12 cellular contexts compared by ENCODE assay signal in genomic region chr5:78638973-78639669, GRCh38. TPM values are rescaled to one million over a fixed set of nuclear protein-coding genes. Genes with fewer than 3 reads are reported as not detected.
DNase-seq lines count a peak whose midpoint lies in the region; ATAC-seq and TF ChIP-seq lines count a peak whose summit lies in the region.
"Had no signal": no experiment of that assay in that cellular context is flagged by ENCODE, and none has a peak within 500 bp of the region (broad histone marks: within the 10 kb centered on the region; RNA-seq: fewer than 3 reads in every experiment).

No MANE protein-coding gene starts in this region.

- H4K20me1 ChIP-seq in GM23248 (ENCODE audit: insufficient read depth) (no peaks in the 10 kb centered on the region), fibroblast of lung (ENCODE audit: control insufficient read depth, extremely low read depth, insufficient read depth, low read length) (no peaks in the 10 kb centered on the region)

- no peak overlapping the region for H2AFZ ChIP-seq in GM23248
- no peak overlapping the region for H2AFZ ChIP-seq in fibroblast of lung (ENCODE audit: low read length)

- H3K27me3 ChIP-seq in GM23248 (replicated peaks; ENCODE audit: insufficient read depth): no peaks in the 10 kb centered on the region
- H3K27me3 ChIP-seq in Peyer's patch: no peaks in the 10 kb centered on the region
- H3K27me3 ChIP-seq in fibroblast of lung (ENCODE audit: control insufficient read depth, insufficient read depth, low read length): no peaks in the 10 kb centered on the region
- H3K27me3 ChIP-seq in gastrocnemius medialis: no peaks in the 10 kb centered on the region

- H3K9me2 ChIP-seq in GM23248 (ENCODE audit: insufficient read depth): no peaks in the 10 kb centered on the region

- intact Hi-C loops in gastrocnemius medialis (cut with DNase I; ENCODE audit: low total_unique reads) (loop anchor here (5.0 kb wide), 1 partner anchor 42 kb away; no protein-coding TSS in a partner anchor), mucosa of descending colon (cut with DNase I, micrococcal nuclease) (no loop called here)

- H3K4me1 ChIP-seq in GM23248 (ENCODE audit: insufficient read depth): peaks cover 21% of the 10 kb centered on the region
- H3K4me1 ChIP-seq in Peyer's patch: peaks cover 0 to 63% (median 7%) of the 10 kb centered on the region in 4 donors
- H3K4me1 ChIP-seq in fibroblast of lung (ENCODE audit: control insufficient read depth, extremely low read depth, insufficient read depth, low read length): peaks cover 17% of the 10 kb centered on the region
- peaks cover 4 to 21% of the 10 kb centered on the region in 2 donors for H3K4me1 ChIP-seq in gastrocnemius medialis
- H3K4me1 ChIP-seq in mucosa of descending colon (ENCODE audit: low read depth): peaks cover 17% of the 10 kb centered on the region

- H3K36me3 ChIP-seq in GM23248 (ENCODE audit: low read depth) (no peaks in the 10 kb centered on the region), Peyer's patch (no peaks in the 10 kb centered on the region), fibroblast of lung (ENCODE audit: control insufficient read depth, insufficient read depth, low read length) (peaks cover 2% of the 10 kb centered on the region), gastrocnemius medialis (no peaks in the 10 kb centered on the region), mucosa of descending colon (ENCODE audit: low read depth) (no peaks in the 10 kb centered on the region)

- H3K4me2 ChIP-seq in GM23248 (ENCODE audit: unreplicated experiment): peak overlapping the region; percentile 68
- H3K4me2 ChIP-seq in fibroblast of lung (ENCODE audit: extremely low read depth, insufficient read depth, low read length): peak overlapping the region; percentile 37

- ATAC-seq in gastrocnemius medialis: no peak
- ATAC-seq in HG02970 (IDR thresholded peaks at IDR 0.05; ENCODE audit: low FRiP score, unreplicated experiment): no peak
- no peak for ATAC-seq in GM21717 (IDR thresholded peaks at IDR 0.05; ENCODE audit: unreplicated experiment)
- no peak for ATAC-seq in mucosa of descending colon
- ATAC-seq: stimulated activated naive CD8-positive, alpha-beta T cell treated with anti-CD3 and anti-CD28 coated beads, Interleukin-15, amount 100 ng/mL, for 72 hours had no signal

- H3K9me3 ChIP-seq in GM23248 (ENCODE audit: low read depth) (no peaks in the 10 kb centered on the region), Peyer's patch (no peaks in the 10 kb centered on the region), fibroblast of lung (ENCODE audit: control insufficient read depth, insufficient read depth, low read depth, low read length) (no peaks in the 10 kb centered on the region), gastrocnemius medialis (no peaks in the 10 kb centered on the region), mucosa of descending colon (no peaks in the 10 kb centered on the region)

- no peak for DNase-seq in GM23248
- no peak for DNase-seq in Peyer's patch
- no peak for DNase-seq in fibroblast of lung (ENCODE audit: low read depth in 2 of 2)
- DNase-seq in gastrocnemius medialis: no peak
- DNase-seq in mucosa of descending colon: no peak
- DNase-seq in CD1c-positive myeloid dendritic cell (ENCODE audit: extremely low spot score): no peak
- DNase-seq: activated CD4-positive, alpha-beta memory T cell treated with anti-CD3 and anti-CD28 coated beads, Interleukin-2, amount 10 ng/mL, durations not matched to agents 7 days and 5 days; CD4-positive, alpha-beta memory T cell; stimulated activated CD4-positive, alpha-beta T cell treated with anti-CD3 and anti-CD28 coated beads, Interleukin-2, amount 100 ng/mL, for 48 hours; stimulated activated naive CD8-positive, alpha-beta T cell treated with anti-CD3 and anti-CD28 coated beads, Interleukin-15, amount 100 ng/mL, for 72 hours had no signal

- H3K4me3 ChIP-seq in GM23248 (0 out of 2 replicates have a peak overlapping the region, but pooled peaks have one; percentile 17), Peyer's patch (no peak overlapping the region), fibroblast of lung (replicated peaks in 1 of 4; ENCODE audit: control extremely low read depth in 1 of 4, insufficient read depth in 1 of 4, low read depth in 3 of 4, low read length in 4 of 4) (no peak overlapping the region), gastrocnemius medialis (no peak overlapping the region), mucosa of descending colon (no peak overlapping the region)

- H3K79me2 ChIP-seq in GM23248 (ENCODE audit: insufficient read depth) (peaks cover 74% of the 10 kb centered on the region), fibroblast of lung (ENCODE audit: control insufficient read depth, insufficient read depth, low read length) (peaks cover 42% of the 10 kb centered on the region)

- in situ Hi-C loops in GM23248 (cut with MboI) (no loop called here), gastrocnemius medialis (cut with MboI; ENCODE audit: low sequenced_read_pairs in 4 of 4) (loop anchor here in 1 of 4 donors (25.0 kb wide), 1 partner anchor 102 kb away; no protein-coding TSS in a partner anchor)

- H3K9ac ChIP-seq in GM23248: peak overlapping the region; percentile 16; the same call in 1 of the 2 replicates
- H3K9ac ChIP-seq in fibroblast of lung (ENCODE audit: insufficient read depth, low read length): no peak overlapping the region

- TF ChIP-seq POLR2A in Peyer's patch (IDR thresholded peaks at IDR 0.05) (no peak), gastrocnemius medialis (IDR thresholded peaks at IDR 0.05) (no peak)

- peaks cover 27% of the 10 kb centered on the region for H3F3A ChIP-seq in GM23248 (ENCODE audit: insufficient read depth)

- peak overlapping the region; percentile 56 for H3K27ac ChIP-seq in GM23248
- peak overlapping the region in 3 of 4 donors; percentile 4 to 38 (median 34) for H3K27ac ChIP-seq in Peyer's patch
- H3K27ac ChIP-seq in fibroblast of lung (ENCODE audit: insufficient read depth, low read length): peak overlapping the region; percentile 66
- peak overlapping the region in 3 of 4 donors; percentile 19 to 43 (median 28) for H3K27ac ChIP-seq in gastrocnemius medialis

- 52 to 59% methylated on average over 4 of the region's 4 CpGs for WGBS in GM23248 (ENCODE audit: low coverage in 1 of 2, low lambda C conversion rate in 2 of 2, missing lambda C conversion rate in 2 of 2), 2 experiments

- no peak for TF ChIP-seq CTCF in Peyer's patch (IDR thresholded peaks at IDR 0.05)
- TF ChIP-seq CTCF in fibroblast of lung (conservative IDR thresholded peaks at IDR 0.05 in 1 of 2, IDR thresholded peaks at IDR 0.05 in 1 of 2; ENCODE audit: low read depth in 1 of 2, low read length in 2 of 2): no peak
- TF ChIP-seq CTCF in gastrocnemius medialis (IDR thresholded peaks at IDR 0.05 in 4 of 5, conservative IDR thresholded peaks at IDR 0.05 in 1 of 5): no peak
- TF ChIP-seq CTCF in mucosa of descending colon (IDR thresholded peaks at IDR 0.05): no peak

RNA-seq across cellular contexts. Expression of gene LHFPL2, which starts 9.5 kb away (rescaled TPM):
- 13.7 and 14.4 TPM in 2 replicates for total RNA-seq in GM23248 (2014; rRNA removed; shearing (Covaris generic))
- polyA plus RNA-seq in GM23248 (2016; fragmentation: Nextera tagmentation; extraction: Ambion mirVana) (8.0 and 8.4 TPM in 2 replicates), fibroblast of lung (13.7 and 27.4 TPM in 2 replicates)
- total RNA-seq in Peyer's patch (10 to 100 TPM; 22.3 to 63.4 (median 55.7) TPM), fibroblast of lung (38.8 and 51.4 TPM in 2 replicates), gastrocnemius medialis (1 to 10 TPM; 3.4 to 4.7 (median 3.5) TPM), mucosa of descending colon (10 to 100 TPM; 44.8 to 63.6 (median 50.2) TPM)
- 14.6 and 32.5 TPM in 2 replicates for polyA plus RNA-seq in fibroblast of lung (2012)
- polyA minus RNA-seq in fibroblast of lung (ENCODE audit: low replicate concordance): 13.7 and 57.6 TPM in 2 replicates
